Comparison of ENCODE assay signal across 8 cellular contexts in the genomic region with DNA sequence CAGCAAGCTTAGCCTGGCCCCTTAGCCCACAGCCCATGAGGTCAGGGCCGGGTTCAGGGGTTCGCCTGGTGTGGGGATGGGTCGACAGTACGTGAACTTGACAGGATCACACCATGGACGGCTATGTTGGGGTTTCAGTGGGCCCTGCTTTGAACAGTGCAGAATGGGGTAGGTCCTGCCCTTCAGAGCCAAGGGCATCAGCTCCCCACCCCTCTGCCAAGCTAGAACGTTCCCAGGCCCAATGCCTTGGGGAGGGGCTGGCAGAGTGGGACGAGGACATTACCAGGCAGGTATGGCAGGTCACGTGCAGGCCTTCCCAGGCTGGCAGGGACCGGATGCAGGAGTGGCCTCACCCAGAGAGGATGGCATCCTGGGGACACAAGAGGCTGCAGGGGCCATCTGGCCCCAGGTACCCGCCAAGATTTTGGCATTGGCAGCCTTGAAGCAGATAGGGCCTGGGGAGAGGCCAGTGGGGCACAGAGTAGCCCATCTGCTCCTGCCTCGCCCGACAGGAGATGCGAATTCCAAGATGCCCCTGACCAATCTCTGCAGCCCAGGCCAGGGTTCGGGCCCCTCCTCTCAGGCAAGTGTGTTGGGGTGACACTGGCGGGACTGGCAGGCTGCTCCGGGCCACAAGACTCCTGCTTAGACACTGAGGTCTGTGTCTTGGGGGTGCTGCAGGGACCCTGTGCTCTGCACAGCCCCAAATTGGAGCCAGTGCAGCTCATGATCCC. TPM values are rescaled to one million over a fixed set of nuclear protein-coding genes. Genes with fewer than 3 reads are reported as not detected.
DNase-seq lines count a peak whose midpoint lies in the region; ATAC-seq and TF ChIP-seq lines count a peak whose summit lies in the region.
"Not testable (repeated sequence)": the region's sequence is repeated elsewhere in the genome, so short reads cannot be mapped to it uniquely, and the experiment has no call there.

No MANE protein-coding gene starts in this region.

- not testable (repeated sequence) for BruUV-seq in HCT116 (replicated peaks; lab: Mats Ljungman, UMichigan)

- TF ChIP-seq POLR2A in HCT116 (IDR thresholded peaks at IDR 0.05; ENCODE audit: borderline replicate concordance, extremely low read depth, insufficient read depth, insufficient read length); body of pancreas (IDR thresholded peaks at IDR 0.05): not testable (repeated sequence)

- WGBS in body of pancreas, 2 donors: 19 to 33% methylated on average over 3 to 16 of the region's 16 CpGs

- DNase-seq in HCT116 (ENCODE audit: low read depth, low spot score); WTC11 (ENCODE audit: low spot score); cardiac muscle cell (ENCODE audit: low read depth in 1 of 2, low spot score in 1 of 2); natural killer cell: not testable (repeated sequence)
- DNase-seq in NCI-H510A (lab: John Stamatoyannopoulos, UW) (peak; percentile 48), body of pancreas (peak; percentile 42 to 75 (median 60))

- H3K27ac ChIP-seq in C4-2B (peak overlapping the region; percentile 78), HCT116 (ENCODE audit: low read depth, low read length) (peak overlapping the region; percentile 70), body of pancreas (peak overlapping the region; percentile 73 to 89 (median 76)), cardiac muscle cell (peak overlapping the region; percentile 88)

- not testable (repeated sequence) for TF ChIP-seq CTCF in C4-2B (conservative IDR thresholded peaks at IDR 0.05); HCT116 (IDR thresholded peaks at IDR 0.05 in 2 of 3, conservative IDR thresholded peaks at IDR 0.05 in 1 of 3; ENCODE audit: borderline replicate concordance in 1 of 3, insufficient read depth in 1 of 3, low read depth in 2 of 3, low read length in 2 of 3); WTC11 (IDR thresholded peaks at IDR 0.05); body of pancreas (IDR thresholded peaks at IDR 0.05); cardiac muscle cell (IDR thresholded peaks at IDR 0.05; ENCODE audit: low read depth, low read length); natural killer cell (IDR thresholded peaks at IDR 0.05)

- not testable (repeated sequence) for H3K79me2 ChIP-seq in HCT116 (ENCODE audit: insufficient read depth, low read length)

- peak overlapping the region; percentile 33; the same call in 1 of the 2 replicates for H3K4me3 Mint-ChIP-seq in WTC11
- peak overlapping the region; percentile 95 for H3K4me3 Mint-ChIP-seq in natural killer cell
- peak overlapping the region; percentile 91 for H3K4me3 Mint-ChIP-seq in stimulated activated memory B cell treated with anti-CD40 and anti-IgM and Interleukin-4, amounts not matched to agents 10 μg/mL and 1 μg/mL and 100 μg/mL, for 72 hours

- H2AFZ ChIP-seq in HCT116 (ENCODE audit: low read depth, low read length, poor library complexity, severe bottlenecking): not testable (repeated sequence)

- not testable (repeated sequence) for H3K9me3 Mint-ChIP-seq in WTC11; natural killer cell; stimulated activated memory B cell treated with anti-CD40 and anti-IgM and Interleukin-4, amounts not matched to agents 10 μg/mL and 1 μg/mL and 100 μg/mL, for 72 hours

- H3K4me1 ChIP-seq in HCT116 (ENCODE audit: control insufficient read depth in 1 of 2, insufficient read depth in 2 of 2, low read length in 2 of 2): peaks cover 29 to 39% of the 10 kb centered on the region in 2 experiments
- H3K4me1 ChIP-seq in body of pancreas: peaks cover 50% of the 10 kb centered on the region
- H3K4me1 ChIP-seq in cardiac muscle cell (ENCODE audit: low read depth): peaks cover 27% of the 10 kb centered on the region

- not testable (repeated sequence) for H3K27ac Mint-ChIP-seq in WTC11
- H3K27ac Mint-ChIP-seq in natural killer cell: peak overlapping the region; percentile 84 to 93
- H3K27ac Mint-ChIP-seq in stimulated activated memory B cell treated with anti-CD40 and anti-IgM and Interleukin-4, amounts not matched to agents 10 μg/mL and 1 μg/mL and 100 μg/mL, for 72 hours: peak overlapping the region; percentile 73

- peaks cover 23% of the 10 kb centered on the region for H3K4me1 Mint-ChIP-seq in WTC11
- peaks cover 11 to 24% of the 10 kb centered on the region in 2 donors for H3K4me1 Mint-ChIP-seq in natural killer cell
- peaks cover 16% of the 10 kb centered on the region for H3K4me1 Mint-ChIP-seq in stimulated activated memory B cell treated with anti-CD40 and anti-IgM and Interleukin-4, amounts not matched to agents 10 μg/mL and 1 μg/mL and 100 μg/mL, for 72 hours

- CTCF ChIA-PET in HCT116 (lab: Charles Lee) (interaction anchor here (0.7 to 1.7 kb wide), 19 partner anchors 11 to 245 kb away, joined by 3 to 12 read pairs (median 3); a partner anchor contains a TSS), WTC11 (lab: Charles Lee) (interaction anchor here (0.5 to 5.9 kb wide), 39 partner anchors 8 to 477 kb away, joined by 3 to 64 read pairs (median 5); a partner anchor contains a TSS)

- H3K27me3 Mint-ChIP-seq in WTC11 (ENCODE audit: low read depth); natural killer cell (ENCODE audit: low read depth in 2 of 2); stimulated activated memory B cell treated with anti-CD40 and anti-IgM and Interleukin-4, amounts not matched to agents 10 μg/mL and 1 μg/mL and 100 μg/mL, for 72 hours: not testable (repeated sequence)

- peak; percentile 23 for ATAC-seq in HCT116
- ATAC-seq in WTC11: peak; percentile 2
- peak; percentile 12 for ATAC-seq in body of pancreas
- ATAC-seq in natural killer cell; stimulated activated memory B cell treated with anti-CD40 and anti-IgM and Interleukin-4, amounts not matched to agents 10 μg/mL and 1 μg/mL and 100 μg/mL, for 72 hours: not testable (repeated sequence)

- H3K27me3 ChIP-seq in HCT116 (ENCODE audit: insufficient read depth, low read length); body of pancreas; cardiac muscle cell: not testable (repeated sequence)

- not testable (repeated sequence) for H3K9ac ChIP-seq in HCT116 (ENCODE audit: low read length)

- H3K9me2 ChIP-seq in HCT116 (ENCODE audit: insufficient read depth): not testable (repeated sequence)

- not testable (repeated sequence) for H3K36me3 ChIP-seq in HCT116 (ENCODE audit: control insufficient read depth in 1 of 2, insufficient read depth in 2 of 2, low read length in 2 of 2); body of pancreas (replicated peaks in 1 of 2; ENCODE audit: insufficient read depth in 1 of 2, low read depth in 2 of 2); cardiac muscle cell

- intact Hi-C loops in HCT116 (cut with micrococcal nuclease): loop anchor here (5.0 to 10.0 kb wide), 2 partner anchors 103 to 195 kb away; a partner anchor contains a TSS
- intact Hi-C loops in body of pancreas (cut with DNase I): not testable (repeated sequence)
- intact Hi-C loops in natural killer cell (cut with micrococcal nuclease): loop anchor here (2.0 to 10.0 kb wide), 5 partner anchors 35 to 307 kb away; a partner anchor contains a TSS

- H4K20me1 ChIP-seq in HCT116 (ENCODE audit: insufficient read depth): not testable (repeated sequence)

- H3K36me3 Mint-ChIP-seq in WTC11; natural killer cell; stimulated activated memory B cell treated with anti-CD40 and anti-IgM and Interleukin-4, amounts not matched to agents 10 μg/mL and 1 μg/mL and 100 μg/mL, for 72 hours: not testable (repeated sequence)

- not testable (repeated sequence) for H3K9me3 ChIP-seq in HCT116 (ENCODE audit: control insufficient read depth in 1 of 2, insufficient read depth in 1 of 2, low read depth in 1 of 2, low read length in 2 of 2); body of pancreas; cardiac muscle cell (ENCODE audit: low read depth)

- RAD21 ChIA-PET in HCT116 (lab: Charles Lee; ENCODE audit: low non-redundant PET in 1 of 2, low total read pairs in 2 of 2, uncharacterized antibody in 2 of 2, unreplicated experiment in 2 of 2): not testable (repeated sequence)

- not testable (repeated sequence) for TF ChIP-seq RAD21 in HCT116 (IDR thresholded peaks at IDR 0.05; ENCODE audit: low read depth)

- H3K4me2 ChIP-seq in HCT116 (ENCODE audit: low read length): peak overlapping the region; percentile 85

- POLR2A ChIA-PET in HCT116 (lab: Charles Lee): interaction anchor here (0.9 kb wide), 1 partner anchor 56 kb away, joined by 5 read pairs; no protein-coding TSS in a partner anchor
- POLR2A ChIA-PET in WTC11 (lab: Charles Lee): interaction anchor here (1.1 to 1.7 kb wide), 2 partner anchors 18 to 19 kb away, joined by 3 to 4 read pairs; no protein-coding TSS in a partner anchor

- H3K4me3 ChIP-seq in HCT116 (replicated peaks in 1 of 2; ENCODE audit: low read depth in 1 of 2, low read length in 2 of 2): peak overlapping the region in 1 of 2 experiments; percentile 57; a peak in 3 of 4 replicates
- H3K4me3 ChIP-seq in body of pancreas, cardiac muscle cell: not testable (repeated sequence)

RNA-seq across cellular contexts. Expression of a gene that starts 0.5 kb away (rescaled TPM):
- 7.1 TPM for total RNA-seq in HCT116 (2021; ENCODE audit: unreplicated experiment)
- 3.8 and 4.0 TPM in 2 replicates for polyA plus RNA-seq in HCT116 (2012)
- 1.6 to 1.7 TPM (median 1.6 TPM) in 3 replicates for total RNA-seq in WTC11 (2021)
- 10 to 100 TPM in 1 of 2 donors, 1 to 10 TPM in 1; 5.2 to 13.2 TPM for total RNA-seq in body of pancreas
- 8.5 and 12.2 TPM in 2 replicates for total RNA-seq in cardiac muscle cell
- 8.7 and 12.1 TPM in 2 replicates for polyA plus RNA-seq in cardiac muscle cell
- 10 to 100 TPM; 26.6 to 35.6 (median 31.5) TPM for total RNA-seq in natural killer cell

RNA-seq across cellular contexts. Expression of a gene that starts 7.4 kb away (rescaled TPM):
- total RNA-seq in HCT116 (2021; ENCODE audit: unreplicated experiment): 148 TPM
- polyA plus RNA-seq in HCT116 (2012): 165 and 168 TPM in 2 replicates
- 138 to 176 TPM (median 173 TPM) in 3 replicates for total RNA-seq in WTC11 (2021)
- total RNA-seq in body of pancreas: 10 to 100 TPM; 60.6 to 65.6 TPM
- total RNA-seq in cardiac muscle cell: 185 and 235 TPM in 2 replicates
- polyA plus RNA-seq in cardiac muscle cell: 557 and 565 TPM in 2 replicates
- 10 to 100 TPM; 63.5 to 69.8 (median 67.7) TPM for total RNA-seq in natural killer cell

RNA-seq across cellular contexts. Expression of a gene that starts 10.3 kb away (rescaled TPM):
- total RNA-seq in HCT116 (2021; ENCODE audit: unreplicated experiment): 17.3 TPM
- 8.0 and 9.5 TPM in 2 replicates for polyA plus RNA-seq in HCT116 (2012)
- 6.7 to 12.1 TPM (median 10.9 TPM) in 3 replicates for total RNA-seq in WTC11 (2021)
- 10 to 100 TPM in 1 of 2 donors, 1 to 10 TPM in 1; 6.5 to 25.7 TPM for total RNA-seq in body of pancreas
- 22.2 and 29.7 TPM in 2 replicates for total RNA-seq in cardiac muscle cell
- 8.7 and 17.8 TPM in 2 replicates for polyA plus RNA-seq in cardiac muscle cell
- total RNA-seq in natural killer cell: 1 to 10 TPM; 4.6 to 6.5 (median 5.8) TPM

RNA-seq across cellular contexts. Expression of a gene that starts 24.3 kb away (rescaled TPM):
- total RNA-seq in HCT116 (2021; ENCODE audit: unreplicated experiment): 311 TPM
- polyA plus RNA-seq in HCT116 (2012): 465 and 468 TPM in 2 replicates
- total RNA-seq in WTC11 (2021): 312 to 334 TPM (median 328 TPM) in 3 replicates
- total RNA-seq in body of pancreas: 100 to 1,000 TPM; 196 to 238 TPM
- total RNA-seq in cardiac muscle cell: 741 and 1,028 TPM in 2 replicates
- polyA plus RNA-seq in cardiac muscle cell: 496 and 793 TPM in 2 replicates
- total RNA-seq in natural killer cell: 100 to 1,000 TPM; 208 to 255 (median 227) TPM

RNA-seq across cellular contexts. Expression of a gene that starts 34.1 kb away (rescaled TPM):
- total RNA-seq in HCT116 (2021; ENCODE audit: unreplicated experiment) (98.6 TPM), WTC11 (2021) (134 to 171 TPM (median 139 TPM) in 3 replicates), body of pancreas (10 to 100 TPM; 69.8 to 72.8 TPM), cardiac muscle cell (131 and 153 TPM in 2 replicates), natural killer cell (10 to 100 TPM; 72.7 to 82.5 (median 75.9) TPM)
- 71.0 and 76.1 TPM in 2 replicates for polyA plus RNA-seq in HCT116 (2012)
- 101 and 115 TPM in 2 replicates for polyA plus RNA-seq in cardiac muscle cell

Comparison
In these comparisons a context has a peak if more than half of its experiments do, and no peak if none do; other contexts are left out.
1. H3K4me3 Mint-ChIP-seq: peak in every context shown above with its lines; median percentile 95 in natural killer cell; 91 in stimulated activated memory B cell treated with anti-CD40 and anti-IgM and Interleukin-4, amounts not matched to agents 10 μg/mL and 1 μg/mL and 100 μg/mL, for 72 hours; 33 in WTC11.